Comparison of ENCODE assay signal across 9 cellular contexts in genomic region chrX:136954930-136955329, GRCh38.
DNase-seq lines count a peak whose midpoint lies in the region; ATAC-seq and TF ChIP-seq lines count a peak whose summit lies in the region.
"Had no signal": no experiment of that assay in that cellular context is flagged by ENCODE, and none has a peak within 500 bp of the region (broad histone marks: within the 10 kb centered on the region; RNA-seq: fewer than 3 reads in every experiment).

No MANE protein-coding gene starts in this region.

- H4K5ac ChIP-seq in mesendoderm (ENCODE audit: low read length) = no peak overlapping the region

- no peak overlapping the region for H3K27ac Mint-ChIP-seq in brain
- H3K27ac Mint-ChIP-seq in activated T-helper 1 cell treated with anti-CD3 and anti-CD28 coated beads, Interleukin-12 subunit alpha, Interleukin-12 subunit beta, Interleukin-2, Interleukin-4 antibody, amounts not matched to agents 30 ng/mL and 10 ng/mL and 1 ng/mL, durations not matched to agents 14 hours and 24 hours and 36 hours = no peak overlapping the region
- H3K27ac Mint-ChIP-seq: T-helper 1 cell treated with Interleukin-12 subunit alpha and Interleukin-12 subunit beta and Interleukin-4 antibody, amounts not matched to agents 30 μg/mL and 1 μg/mL, for 36 hours had no signal

- H3K4ac ChIP-seq in mesendoderm (ENCODE audit: low read depth, low read length) = no peak overlapping the region

- no peak overlapping the region for H2AK5ac ChIP-seq in mesendoderm (ENCODE audit: low read length)

- H3K4me3 Mint-ChIP-seq in brain = no peak overlapping the region
- no peak overlapping the region for H3K4me3 Mint-ChIP-seq in activated T-helper 1 cell treated with anti-CD3 and anti-CD28 coated beads, Interleukin-12 subunit alpha, Interleukin-12 subunit beta, Interleukin-2, Interleukin-4 antibody, amounts not matched to agents 30 ng/mL and 10 ng/mL and 1 ng/mL, durations not matched to agents 14 hours and 24 hours and 36 hours
- H3K4me3 Mint-ChIP-seq: T-helper 1 cell treated with Interleukin-12 subunit alpha and Interleukin-12 subunit beta and Interleukin-4 antibody, amounts not matched to agents 30 μg/mL and 1 μg/mL, for 36 hours had no signal

- H3K27ac ChIP-seq in mesendoderm (ENCODE audit: low read depth, low read length) = no peak overlapping the region

- H3K4me3 ChIP-seq in mesendoderm (ENCODE audit: low read length) = no peak overlapping the region

- H3K9ac ChIP-seq in mesendoderm (ENCODE audit: low read length) = no peak overlapping the region

- H3K18ac ChIP-seq in mesendoderm (ENCODE audit: low read length) = no peak overlapping the region

- no peak overlapping the region for H3K4me2 ChIP-seq in mesendoderm (ENCODE audit: low read length)

- no peak overlapping the region for H2BK120ac ChIP-seq in mesendoderm (ENCODE audit: low read depth, low read length)

- intact Hi-C loops in activated T-helper 1 cell treated with anti-CD3 and anti-CD28 coated beads, Interleukin-12 subunit alpha, Interleukin-12 subunit beta, Interleukin-2, Interleukin-4 antibody, amounts not matched to agents 30 ng/mL and 10 ng/mL and 1 ng/mL, durations not matched to agents 14 hours and 24 hours and 36 hours (cut with micrococcal nuclease) = loop anchor here (1.0 to 10.0 kb wide), 4 partner anchors 78 to 470 kb away; partner anchors contain the start of gene GPR101

- no peaks in the 10 kb centered on the region for H3K4me1 Mint-ChIP-seq in brain
- H3K4me1 Mint-ChIP-seq in activated T-helper 1 cell treated with anti-CD3 and anti-CD28 coated beads, Interleukin-12 subunit alpha, Interleukin-12 subunit beta, Interleukin-2, Interleukin-4 antibody, amounts not matched to agents 30 ng/mL and 10 ng/mL and 1 ng/mL, durations not matched to agents 14 hours and 24 hours and 36 hours (ENCODE audit: low read depth) = no peaks in the 10 kb centered on the region

- no peaks in the 10 kb centered on the region for H3K36me3 ChIP-seq in mesendoderm (ENCODE audit: control insufficient read depth, insufficient read depth, low read length)

- H2BK15ac ChIP-seq in mesendoderm (replicated peaks; ENCODE audit: low read depth) = no peak overlapping the region

- no peaks in the 10 kb centered on the region for H3K36me3 Mint-ChIP-seq in brain
- peaks cover 2% of the 10 kb centered on the region for H3K36me3 Mint-ChIP-seq in activated T-helper 1 cell treated with anti-CD3 and anti-CD28 coated beads, Interleukin-12 subunit alpha, Interleukin-12 subunit beta, Interleukin-2, Interleukin-4 antibody, amounts not matched to agents 30 ng/mL and 10 ng/mL and 1 ng/mL, durations not matched to agents 14 hours and 24 hours and 36 hours (ENCODE audit: low read depth)

- TF ChIP-seq CTCF in brain (conservative IDR thresholded peaks at IDR 0.05) = peak; percentile 39 to 44

- H3K27me3 ChIP-seq in mesendoderm (ENCODE audit: insufficient read depth, low read length, poor library complexity) = no peaks in the 10 kb centered on the region

- no peak overlapping the region for H2BK5ac ChIP-seq in mesendoderm (ENCODE audit: low read length)

- H3K23ac ChIP-seq in mesendoderm (ENCODE audit: low read length) = no peak overlapping the region

- H3K27me3 Mint-ChIP-seq in brain = no peaks in the 10 kb centered on the region
- no peaks in the 10 kb centered on the region for H3K27me3 Mint-ChIP-seq in activated T-helper 1 cell treated with anti-CD3 and anti-CD28 coated beads, Interleukin-12 subunit alpha, Interleukin-12 subunit beta, Interleukin-2, Interleukin-4 antibody, amounts not matched to agents 30 ng/mL and 10 ng/mL and 1 ng/mL, durations not matched to agents 14 hours and 24 hours and 36 hours (ENCODE audit: insufficient read depth)

- H3K56ac ChIP-seq in mesendoderm (ENCODE audit: low read length) = no peak overlapping the region

- no peaks in the 10 kb centered on the region for H3K79me1 ChIP-seq in mesendoderm (ENCODE audit: low read length)

- no peaks in the 10 kb centered on the region for H3K4me1 ChIP-seq in mesendoderm (ENCODE audit: control insufficient read depth, low read depth, low read length)

- no CpG with 5 or more reads among the region's 4 CpGs for WGBS in mesendoderm (ENCODE audit: extremely low coverage, insufficient coverage, low lambda C conversion rate)

- peak; percentile 3 for DNase-seq in GM04504 (ENCODE audit: low read depth)
- peak; percentile 25 for DNase-seq in MV-4-11 (lab: John Stamatoyannopoulos, UW)
- DNase-seq in mesendoderm = peak; percentile 3
- DNase-seq in activated T-helper 1 cell treated with anti-CD3 and anti-CD28 coated beads, Interleukin-12 subunit alpha, Interleukin-12 subunit beta, Interleukin-2, Interleukin-4 antibody, amounts not matched to agents 30 ng/mL and 10 ng/mL and 1 ng/mL, durations not matched to agents 14 hours and 24 hours and 36 hours (ENCODE audit: low spot score) = no peak
- no peak for DNase-seq in GM19238 (ENCODE audit: insufficient read length, low spot score)
- DNase-seq in nucleus accumbens (lab: John Stamatoyannopoulos, UW) = no peak

- no peak overlapping the region for H4K8ac ChIP-seq in mesendoderm (ENCODE audit: low read depth, low read length)

- no peaks in the 10 kb centered on the region for H3K79me2 ChIP-seq in mesendoderm (ENCODE audit: control insufficient read depth, insufficient read depth, low read length)

- no peak for ATAC-seq in GM18868 (IDR thresholded peaks at IDR 0.05; ENCODE audit: unreplicated experiment)

- H3K9me3 Mint-ChIP-seq in brain = no peaks in the 10 kb centered on the region
- no peaks in the 10 kb centered on the region for H3K9me3 Mint-ChIP-seq in activated T-helper 1 cell treated with anti-CD3 and anti-CD28 coated beads, Interleukin-12 subunit alpha, Interleukin-12 subunit beta, Interleukin-2, Interleukin-4 antibody, amounts not matched to agents 30 ng/mL and 10 ng/mL and 1 ng/mL, durations not matched to agents 14 hours and 24 hours and 36 hours
- H3K9me3 Mint-ChIP-seq: T-helper 1 cell treated with Interleukin-12 subunit alpha and Interleukin-12 subunit beta and Interleukin-4 antibody, amounts not matched to agents 30 μg/mL and 1 μg/mL, for 36 hours had no signal

Comparison
In these comparisons a context has a peak if more than half of its experiments do, and no peak if none do; other contexts are left out.
1. DNase-seq: peak in GM04504 (single experiment), MV-4-11 (single experiment) and mesendoderm (single experiment); none in activated T-helper 1 cell treated with anti-CD3 and anti-CD28 coated beads, Interleukin-12 subunit alpha, Interleukin-12 subunit beta, Interleukin-2, Interleukin-4 antibody, amounts not matched to agents 30 ng/mL and 10 ng/mL and 1 ng/mL, durations not matched to agents 14 hours and 24 hours and 36 hours (single experiment), GM19238 (single experiment) and nucleus accumbens (0 of 56).